8 cellular contexts compared by ENCODE assay signal in genomic region chr15:28191832-28192231, GRCh38.
DNase-seq lines count a peak whose midpoint lies in the region; ATAC-seq and TF ChIP-seq lines count a peak whose summit lies in the region.

No MANE protein-coding gene starts in this region.

- peak; percentile 87 for ATAC-seq in Right ventricle myocardium superior (ENCODE audit: poor library complexity)
- no peak for ATAC-seq in activated CD4-positive, alpha-beta T cell treated with anti-CD3 and anti-CD28 coated beads for 36 hours

- H3K4me3 Mint-ChIP-seq in activated naive CD4-positive, alpha-beta T cell treated with anti-CD3 and anti-CD28 coated beads, Interleukin-2, amount 10 ng/mL, durations not matched to agents 7 days and 5 days, result no peak overlapping the region
- H3K4me3 Mint-ChIP-seq in activated naive CD4-positive, alpha-beta T cell treated with anti-CD3 and anti-CD28 coated beads for 36 hours, result no peak overlapping the region
- H3K4me3 Mint-ChIP-seq in activated CD4-positive, alpha-beta T cell treated with anti-CD3 and anti-CD28 coated beads for 36 hours, result no peak overlapping the region

- no peaks in the 10 kb centered on the region for H3K27me3 Mint-ChIP-seq in activated naive CD4-positive, alpha-beta T cell treated with anti-CD3 and anti-CD28 coated beads, Interleukin-2, amount 10 ng/mL, durations not matched to agents 7 days and 5 days
- no peaks in the 10 kb centered on the region for H3K27me3 Mint-ChIP-seq in activated naive CD4-positive, alpha-beta T cell treated with anti-CD3 and anti-CD28 coated beads for 36 hours (ENCODE audit: low read depth)
- no peaks in the 10 kb centered on the region for H3K27me3 Mint-ChIP-seq in activated CD4-positive, alpha-beta T cell treated with anti-CD3 and anti-CD28 coated beads for 36 hours

- no peak overlapping the region for H3K27ac Mint-ChIP-seq in activated naive CD4-positive, alpha-beta T cell treated with anti-CD3 and anti-CD28 coated beads, Interleukin-2, amount 10 ng/mL, durations not matched to agents 7 days and 5 days
- H3K27ac Mint-ChIP-seq in activated naive CD4-positive, alpha-beta T cell treated with anti-CD3 and anti-CD28 coated beads for 36 hours, result no peak overlapping the region
- no peak overlapping the region for H3K27ac Mint-ChIP-seq in activated CD4-positive, alpha-beta T cell treated with anti-CD3 and anti-CD28 coated beads for 36 hours

- no peaks in the 10 kb centered on the region for H3K9me3 Mint-ChIP-seq in activated naive CD4-positive, alpha-beta T cell treated with anti-CD3 and anti-CD28 coated beads, Interleukin-2, amount 10 ng/mL, durations not matched to agents 7 days and 5 days
- no peaks in the 10 kb centered on the region for H3K9me3 Mint-ChIP-seq in activated naive CD4-positive, alpha-beta T cell treated with anti-CD3 and anti-CD28 coated beads for 36 hours
- H3K9me3 Mint-ChIP-seq in activated CD4-positive, alpha-beta T cell treated with anti-CD3 and anti-CD28 coated beads for 36 hours (ENCODE audit: low read depth), result no peaks in the 10 kb centered on the region

- peaks cover 2% of the 10 kb centered on the region for H3K4me1 Mint-ChIP-seq in activated naive CD4-positive, alpha-beta T cell treated with anti-CD3 and anti-CD28 coated beads, Interleukin-2, amount 10 ng/mL, durations not matched to agents 7 days and 5 days
- no peaks in the 10 kb centered on the region for H3K4me1 Mint-ChIP-seq in activated naive CD4-positive, alpha-beta T cell treated with anti-CD3 and anti-CD28 coated beads for 36 hours (ENCODE audit: low read depth)
- H3K4me1 Mint-ChIP-seq in activated CD4-positive, alpha-beta T cell treated with anti-CD3 and anti-CD28 coated beads for 36 hours, result no peaks in the 10 kb centered on the region

- CTCF ChIA-PET in activated naive CD4-positive, alpha-beta T cell treated with anti-CD3 and anti-CD28 coated beads, Interleukin-2, amount 10 ng/mL, durations not matched to agents 7 days and 5 days (lab: Charles Lee), result no interaction called here
- CTCF ChIA-PET in activated naive CD4-positive, alpha-beta T cell treated with anti-CD3 and anti-CD28 coated beads for 36 hours (lab: Charles Lee), result no interaction called here
- CTCF ChIA-PET in activated CD4-positive, alpha-beta T cell treated with anti-CD3 and anti-CD28 coated beads for 36 hours (lab: Charles Lee), result no interaction called here
- CTCF ChIA-PET in HEK293T (lab: Yijun Ruan, JAX), result no interaction called here

- intact Hi-C loops in Right ventricle myocardium superior (cut with DNase I), result no loop called here
- intact Hi-C loops in activated naive CD4-positive, alpha-beta T cell treated with anti-CD3 and anti-CD28 coated beads for 36 hours (cut with micrococcal nuclease), result no loop called here
- intact Hi-C loops in activated CD4-positive, alpha-beta T cell treated with anti-CD3 and anti-CD28 coated beads for 36 hours (cut with DNase I, micrococcal nuclease), result loop anchor here in 1 of 2 experiments (10.0 kb wide), 1 partner anchor 67 kb away; no protein-coding TSS in a partner anchor

- DNase-seq in EH (ENCODE audit: low read depth) (peak; percentile 43), SK-N-DZ (ENCODE audit: low spot score) (peak; percentile 20), Right ventricle myocardium superior (peak; percentile 72), pons (ENCODE audit: low spot score) (peak; percentile 73), HEK293T (ENCODE audit: extremely low spot score) (no peak)
- no peak for DNase-seq in activated naive CD4-positive, alpha-beta T cell treated with anti-CD3 and anti-CD28 coated beads, Interleukin-2, amount 10 ng/mL, durations not matched to agents 7 days and 5 days
- DNase-seq in activated naive CD4-positive, alpha-beta T cell treated with anti-CD3 and anti-CD28 coated beads for 36 hours, result no peak
- DNase-seq in activated CD4-positive, alpha-beta T cell treated with anti-CD3 and anti-CD28 coated beads for 36 hours, result no peak

- POLR2A ChIA-PET in activated CD4-positive, alpha-beta T cell treated with anti-CD3 and anti-CD28 coated beads for 36 hours (lab: Charles Lee), result no interaction called here
- POLR2A ChIA-PET in HEK293T (lab: Yijun Ruan, JAX), result no interaction called here

- peaks cover 33% of the 10 kb centered on the region for H3K36me3 Mint-ChIP-seq in activated naive CD4-positive, alpha-beta T cell treated with anti-CD3 and anti-CD28 coated beads, Interleukin-2, amount 10 ng/mL, durations not matched to agents 7 days and 5 days
- peaks cover 25% of the 10 kb centered on the region for H3K36me3 Mint-ChIP-seq in activated naive CD4-positive, alpha-beta T cell treated with anti-CD3 and anti-CD28 coated beads for 36 hours (ENCODE audit: low read depth)
- peaks cover 34% of the 10 kb centered on the region for H3K36me3 Mint-ChIP-seq in activated CD4-positive, alpha-beta T cell treated with anti-CD3 and anti-CD28 coated beads for 36 hours (ENCODE audit: low read depth)

TF ChIP-seq in HEK293T, 16 proteins besides CTCF, POLR2A, EP300 and RAD21:
- no peak for TF ChIP-seq ZNF384 (IDR thresholded peaks at IDR 0.05)
- TF ChIP-seq ELF4 (IDR thresholded peaks at IDR 0.05), result no peak
- no peak for TF ChIP-seq SP1 (IDR thresholded peaks at IDR 0.05)
- TF ChIP-seq FOXK2 (IDR thresholded peaks at IDR 0.05), result no peak
- TF ChIP-seq FOXA1 (IDR thresholded peaks at IDR 0.05), result no peak
- TF ChIP-seq PKNOX1 (IDR thresholded peaks at IDR 0.05), result no peak
- TF ChIP-seq CTBP1 (IDR thresholded peaks at IDR 0.05; ENCODE audit: borderline replicate concordance), result no peak
- no peak for TF ChIP-seq NFRKB (IDR thresholded peaks at IDR 0.05)
- TF ChIP-seq HDGF (IDR thresholded peaks at IDR 0.05; ENCODE audit: borderline replicate concordance), result no peak
- no peak for TF ChIP-seq FOXM1 (IDR thresholded peaks at IDR 0.05; ENCODE audit: borderline replicate concordance)

Comparison
In these comparisons a context has a peak if more than half of its experiments do, and no peak if none do; other contexts are left out.
1. DNase-seq: peak in EH (single experiment), SK-N-DZ (single experiment), Right ventricle myocardium superior (single experiment) and pons (single experiment); none in activated naive CD4-positive, alpha-beta T cell treated with anti-CD3 and anti-CD28 coated beads, Interleukin-2, amount 10 ng/mL, durations not matched to agents 7 days and 5 days (single experiment), activated naive CD4-positive, alpha-beta T cell treated with anti-CD3 and anti-CD28 coated beads for 36 hours (single experiment), activated CD4-positive, alpha-beta T cell treated with anti-CD3 and anti-CD28 coated beads for 36 hours (single experiment) and HEK293T (single experiment).